In the genomic region with DNA sequence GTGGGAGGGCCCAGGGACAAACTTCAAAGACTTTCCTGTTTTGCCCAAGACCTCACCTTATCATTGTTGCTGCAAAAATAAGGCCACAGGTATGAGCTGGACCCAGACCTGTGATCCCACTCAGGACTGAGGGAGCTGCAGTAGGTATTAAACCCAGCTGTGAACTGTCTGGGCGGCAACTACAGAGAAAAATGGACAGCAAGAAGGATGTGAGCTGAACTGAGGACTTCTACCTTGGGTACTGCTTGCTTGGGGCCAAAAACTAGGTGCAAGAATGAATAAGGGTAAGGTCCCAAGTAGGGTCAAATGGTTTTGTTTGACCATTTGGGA, we compare ENCODE assay signal across 15 cellular contexts. TPM values are rescaled to one million over a fixed set of nuclear protein-coding genes. Genes with fewer than 3 reads are reported as not detected.
DNase-seq lines count a peak whose midpoint lies in the region; ATAC-seq, FAIRE-seq and TF ChIP-seq lines count a peak whose summit lies in the region.
"Had no signal": no experiment of that assay in that cellular context is flagged by ENCODE, and none has a peak within 500 bp of the region (broad histone marks: within the 10 kb centered on the region; RNA-seq: fewer than 3 reads in every experiment).

No MANE protein-coding gene starts in this region.

- no peak for TF ChIP-seq CTCF in GM23338 (conservative IDR thresholded peaks at IDR 0.05; ENCODE audit: low read depth in 2 of 2)

- no peak overlapping the region for H3K4me3 Mint-ChIP-seq in activated naive CD4-positive, alpha-beta T cell treated with anti-CD3 and anti-CD28 coated beads, Interleukin-2, amount 10 ng/mL, durations not matched to agents 7 days and 5 days
- H3K4me3 Mint-ChIP-seq in GM23338 = no peak overlapping the region
- H3K4me3 Mint-ChIP-seq in activated T-helper 1 cell treated with anti-CD3 and anti-CD28 coated beads, Interleukin-12 subunit alpha, Interleukin-12 subunit beta, Interleukin-2, Interleukin-4 antibody, amounts not matched to agents 30 ng/mL and 10 ng/mL and 1 ng/mL, durations not matched to agents 14 hours and 24 hours and 36 hours = no peak overlapping the region
- H3K4me3 Mint-ChIP-seq in natural killer cell treated with Interleukin-12 subunit alpha and Interleukin-12 subunit beta and Interleukin-15 and Interleukin-18, amount 100 ng/mL, for 72 hours = peak overlapping the region; percentile 74

- H4K20me1 ChIP-seq in GM23338 (replicated peaks; ENCODE audit: insufficient read depth) = no peaks in the 10 kb centered on the region

- FAIRE-seq in RCC 7860 (lab: Jason Lieb, UNC) = no peak

- H3K4me3 ChIP-seq in GM23338 = no peak overlapping the region

- peaks cover 8% of the 10 kb centered on the region for H3K9me3 Mint-ChIP-seq in activated naive CD4-positive, alpha-beta T cell treated with anti-CD3 and anti-CD28 coated beads, Interleukin-2, amount 10 ng/mL, durations not matched to agents 7 days and 5 days
- no peaks in the 10 kb centered on the region for H3K9me3 Mint-ChIP-seq in GM23338
- H3K9me3 Mint-ChIP-seq in activated T-helper 1 cell treated with anti-CD3 and anti-CD28 coated beads, Interleukin-12 subunit alpha, Interleukin-12 subunit beta, Interleukin-2, Interleukin-4 antibody, amounts not matched to agents 30 ng/mL and 10 ng/mL and 1 ng/mL, durations not matched to agents 14 hours and 24 hours and 36 hours = peaks cover 9% of the 10 kb centered on the region
- peaks cover 3% of the 10 kb centered on the region for H3K9me3 Mint-ChIP-seq in natural killer cell treated with Interleukin-12 subunit alpha and Interleukin-12 subunit beta and Interleukin-15 and Interleukin-18, amount 100 ng/mL, for 72 hours

- DNase-seq in activated naive CD4-positive, alpha-beta T cell treated with anti-CD3 and anti-CD28 coated beads, Interleukin-2, amount 10 ng/mL, durations not matched to agents 7 days and 5 days = peak; percentile 42
- DNase-seq in activated naive CD4-positive, alpha-beta T cell treated with Interleukin-2 at 50 U/mL for 16 hours = no peak
- DNase-seq in GM23338 (ENCODE audit: low spot score) = no peak
- DNase-seq in activated T-helper 1 cell treated with anti-CD3 and anti-CD28 coated beads, Interleukin-12 subunit alpha, Interleukin-12 subunit beta, Interleukin-2, Interleukin-4 antibody, amounts not matched to agents 30 ng/mL and 10 ng/mL and 1 ng/mL, durations not matched to agents 14 hours and 24 hours and 36 hours (ENCODE audit: low spot score) = no peak
- no peak for DNase-seq in natural killer cell treated with Interleukin-12 subunit alpha and Interleukin-12 subunit beta and Interleukin-15 and Interleukin-18, amount 100 ng/mL, for 72 hours (ENCODE audit: low spot score)
- DNase-seq in RCC 7860 (ENCODE audit: low spot score) = no peak
- DNase-seq: activated CD4-positive, alpha-beta T cell treated with anti-CD3 and anti-CD28 coated beads, Interleukin-2, amount 50 U/mL, for 4 hours; dorsolateral prefrontal cortex; NCI-H2171 treated with DMSO at 0.1 percent for 48 hours; stimulated activated CD4-positive, alpha-beta T cell treated with anti-CD3 and anti-CD28 coated beads, Interleukin-4, amount 100 ng/mL, for 24 hours; stimulated activated naive CD4-positive, alpha-beta T cell treated with Interleukin-2 at 50 U/mL for 16 hours; SW 1271 had no signal

- H3K27ac ChIP-seq in GM23338 (ENCODE audit: low read depth) = no peak overlapping the region
- H3K27ac ChIP-seq: dorsolateral prefrontal cortex had no signal

- peaks cover 17% of the 10 kb centered on the region for H3K4me1 Mint-ChIP-seq in activated naive CD4-positive, alpha-beta T cell treated with anti-CD3 and anti-CD28 coated beads, Interleukin-2, amount 10 ng/mL, durations not matched to agents 7 days and 5 days
- H3K4me1 Mint-ChIP-seq in GM23338 = no peaks in the 10 kb centered on the region
- H3K4me1 Mint-ChIP-seq in activated T-helper 1 cell treated with anti-CD3 and anti-CD28 coated beads, Interleukin-12 subunit alpha, Interleukin-12 subunit beta, Interleukin-2, Interleukin-4 antibody, amounts not matched to agents 30 ng/mL and 10 ng/mL and 1 ng/mL, durations not matched to agents 14 hours and 24 hours and 36 hours (ENCODE audit: low read depth) = peaks cover 12% of the 10 kb centered on the region
- H3K4me1 Mint-ChIP-seq in natural killer cell treated with Interleukin-12 subunit alpha and Interleukin-12 subunit beta and Interleukin-15 and Interleukin-18, amount 100 ng/mL, for 72 hours (ENCODE audit: low read depth in 2 of 2) = peaks cover 12 to 21% of the 10 kb centered on the region in 2 donors

- no peaks in the 10 kb centered on the region for H3K27me3 Mint-ChIP-seq in activated naive CD4-positive, alpha-beta T cell treated with anti-CD3 and anti-CD28 coated beads, Interleukin-2, amount 10 ng/mL, durations not matched to agents 7 days and 5 days
- no peaks in the 10 kb centered on the region for H3K27me3 Mint-ChIP-seq in GM23338 (ENCODE audit: insufficient read depth, low read depth, poor library complexity)
- peaks cover 3% of the 10 kb centered on the region for H3K27me3 Mint-ChIP-seq in activated T-helper 1 cell treated with anti-CD3 and anti-CD28 coated beads, Interleukin-12 subunit alpha, Interleukin-12 subunit beta, Interleukin-2, Interleukin-4 antibody, amounts not matched to agents 30 ng/mL and 10 ng/mL and 1 ng/mL, durations not matched to agents 14 hours and 24 hours and 36 hours (ENCODE audit: insufficient read depth)
- H3K27me3 Mint-ChIP-seq in natural killer cell treated with Interleukin-12 subunit alpha and Interleukin-12 subunit beta and Interleukin-15 and Interleukin-18, amount 100 ng/mL, for 72 hours = no peaks in the 10 kb centered on the region

- ATAC-seq in GM23338 (no peak), HG02884 (IDR thresholded peaks at IDR 0.05; ENCODE audit: unreplicated experiment) (no peak), HG03442 (IDR thresholded peaks at IDR 0.05; ENCODE audit: unreplicated experiment) (no peak)
- peak; percentile 60 to 80 for ATAC-seq in natural killer cell treated with Interleukin-12 subunit alpha and Interleukin-12 subunit beta and Interleukin-15 and Interleukin-18, amount 100 ng/mL, for 72 hours

- no peaks in the 10 kb centered on the region for H3K79me2 ChIP-seq in GM23338 (replicated peaks; ENCODE audit: insufficient read depth)

- H3K9me2 ChIP-seq in GM23338 (ENCODE audit: insufficient read depth) = no peaks in the 10 kb centered on the region

- no peaks in the 10 kb centered on the region for H3K27me3 ChIP-seq in GM23338 (ENCODE audit: insufficient read depth)
- H3K27me3 ChIP-seq: dorsolateral prefrontal cortex had no signal

- CTCF ChIA-PET in activated naive CD4-positive, alpha-beta T cell treated with anti-CD3 and anti-CD28 coated beads, Interleukin-2, amount 10 ng/mL, durations not matched to agents 7 days and 5 days (lab: Charles Lee) = no interaction called here

- H3F3A ChIP-seq in GM23338 (replicated peaks; ENCODE audit: low read depth) = no peaks in the 10 kb centered on the region

- H3K36me3 Mint-ChIP-seq in activated naive CD4-positive, alpha-beta T cell treated with anti-CD3 and anti-CD28 coated beads, Interleukin-2, amount 10 ng/mL, durations not matched to agents 7 days and 5 days = peaks cover 13% of the 10 kb centered on the region
- no peaks in the 10 kb centered on the region for H3K36me3 Mint-ChIP-seq in GM23338 (ENCODE audit: low read depth)
- H3K36me3 Mint-ChIP-seq in activated T-helper 1 cell treated with anti-CD3 and anti-CD28 coated beads, Interleukin-12 subunit alpha, Interleukin-12 subunit beta, Interleukin-2, Interleukin-4 antibody, amounts not matched to agents 30 ng/mL and 10 ng/mL and 1 ng/mL, durations not matched to agents 14 hours and 24 hours and 36 hours (ENCODE audit: low read depth) = peaks cover 5% of the 10 kb centered on the region
- H3K36me3 Mint-ChIP-seq in natural killer cell treated with Interleukin-12 subunit alpha and Interleukin-12 subunit beta and Interleukin-15 and Interleukin-18, amount 100 ng/mL, for 72 hours = no peaks in the 10 kb centered on the region

- no peaks in the 10 kb centered on the region for H3K36me3 ChIP-seq in GM23338 (ENCODE audit: insufficient read depth)

- intact Hi-C loops in activated T-helper 1 cell treated with anti-CD3 and anti-CD28 coated beads, Interleukin-12 subunit alpha, Interleukin-12 subunit beta, Interleukin-2, Interleukin-4 antibody, amounts not matched to agents 30 ng/mL and 10 ng/mL and 1 ng/mL, durations not matched to agents 14 hours and 24 hours and 36 hours (cut with micrococcal nuclease) = no loop called here

- no peaks in the 10 kb centered on the region for H3K4me1 ChIP-seq in GM23338 (ENCODE audit: insufficient read depth)

- peak overlapping the region; percentile 83 for H3K27ac Mint-ChIP-seq in activated naive CD4-positive, alpha-beta T cell treated with anti-CD3 and anti-CD28 coated beads, Interleukin-2, amount 10 ng/mL, durations not matched to agents 7 days and 5 days
- no peak overlapping the region for H3K27ac Mint-ChIP-seq in GM23338
- peak overlapping the region; percentile 62 for H3K27ac Mint-ChIP-seq in activated T-helper 1 cell treated with anti-CD3 and anti-CD28 coated beads, Interleukin-12 subunit alpha, Interleukin-12 subunit beta, Interleukin-2, Interleukin-4 antibody, amounts not matched to agents 30 ng/mL and 10 ng/mL and 1 ng/mL, durations not matched to agents 14 hours and 24 hours and 36 hours
- peak overlapping the region; percentile 76 to 92 for H3K27ac Mint-ChIP-seq in natural killer cell treated with Interleukin-12 subunit alpha and Interleukin-12 subunit beta and Interleukin-15 and Interleukin-18, amount 100 ng/mL, for 72 hours

- no peak overlapping the region for H3K4me2 ChIP-seq in GM23338

- H2AFZ ChIP-seq in GM23338 = peak overlapping the region; percentile 57; the same call in 1 of the 2 replicates

TF ChIP-seq in GM23338, 12 proteins besides CTCF, POLR2A, EP300 and RAD21 (continues in another document):
- no peak for TF ChIP-seq JUNB (IDR thresholded peaks at IDR 0.05; ENCODE audit: unreplicated experiment)
- no peak for TF ChIP-seq ZNF331 (CRISPR knock-in tag; IDR thresholded peaks at IDR 0.05; ENCODE audit: low read depth)
- TF ChIP-seq EZH2phosphoT487 (IDR thresholded peaks at IDR 0.05; ENCODE audit: unreplicated experiment) = no peak

RNA-seq across cellular contexts. Expression of gene GABRA4, which starts 17.8 kb away (rescaled TPM):
- 0.50 and 1.5 TPM in 2 replicates for total RNA-seq in GM23338 (2014; rRNA removed; shearing (Covaris generic))
- polyA plus RNA-seq in GM23338 (2016; fragmentation: Nextera tagmentation; extraction: Ambion mirVana) = 0.61 and 1.9 TPM in 2 replicates
- not detected in 2 replicates for total RNA-seq in activated T-helper 1 cell treated with anti-CD3 and anti-CD28 coated beads, Interleukin-12 subunit alpha, Interleukin-12 subunit beta, Interleukin-2, Interleukin-4 antibody, amounts not matched to agents 30 ng/mL and 10 ng/mL and 1 ng/mL, durations not matched to agents 14 hours and 24 hours and 36 hours
- total RNA-seq in natural killer cell treated with Interleukin-12 subunit alpha and Interleukin-12 subunit beta and Interleukin-15 and Interleukin-18, amount 100 ng/mL, for 72 hours = not detected
- total RNA-seq: fibroblast of villous mesenchyme had no signal

RNA-seq across cellular contexts. Expression of gene GABRB1, which starts 20.2 kb away (rescaled TPM):
- total RNA-seq in GM23338 (2014; rRNA removed; shearing (Covaris generic)) = 0.97 and 1.0 TPM in 2 replicates
- polyA plus RNA-seq in GM23338 (2016; fragmentation: Nextera tagmentation; extraction: Ambion mirVana) = 0.14 and 0.26 TPM in 2 replicates
- total RNA-seq in activated T-helper 1 cell treated with anti-CD3 and anti-CD28 coated beads, Interleukin-12 subunit alpha, Interleukin-12 subunit beta, Interleukin-2, Interleukin-4 antibody, amounts not matched to agents 30 ng/mL and 10 ng/mL and 1 ng/mL, durations not matched to agents 14 hours and 24 hours and 36 hours = not detected in 2 replicates
- not detected for total RNA-seq in natural killer cell treated with Interleukin-12 subunit alpha and Interleukin-12 subunit beta and Interleukin-15 and Interleukin-18, amount 100 ng/mL, for 72 hours
- total RNA-seq: fibroblast of villous mesenchyme had no signal

Comparison
In these comparisons a context has a peak if more than half of its experiments do, and no peak if none do; other contexts are left out.
1. ATAC-seq: peak in natural killer cell treated with Interleukin-12 subunit alpha and Interleukin-12 subunit beta and Interleukin-15 and Interleukin-18, amount 100 ng/mL, for 72 hours (2 of 2); none in GM23338 (single experiment), HG02884 (single experiment) and HG03442 (single experiment).